12 cellular contexts compared by ENCODE assay signal in the genomic region with DNA sequence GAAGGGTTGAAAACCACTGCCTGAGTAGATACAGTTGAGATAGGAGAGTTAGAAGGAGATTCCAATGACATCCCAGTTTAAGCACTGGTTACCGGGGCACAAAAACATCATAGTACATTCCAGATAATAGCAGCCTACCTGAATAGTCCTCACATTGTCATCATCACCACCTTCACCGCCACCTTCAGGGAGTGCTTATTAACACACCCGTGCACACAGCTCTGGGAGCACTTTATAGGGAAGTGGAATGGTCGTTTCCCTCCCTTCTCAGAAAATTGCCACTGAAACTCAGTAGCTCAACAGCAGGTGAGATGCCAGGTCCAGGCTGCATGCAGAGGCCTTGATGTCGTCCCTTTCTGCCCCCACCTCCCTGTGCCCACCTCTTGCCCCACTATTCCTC. TPM values are rescaled to one million over a fixed set of nuclear protein-coding genes. Genes with fewer than 3 reads are reported as not detected.
DNase-seq lines count a peak whose midpoint lies in the region; ATAC-seq and TF ChIP-seq lines count a peak whose summit lies in the region.
"Had no signal": no experiment of that assay in that cellular context is flagged by ENCODE, and none has a peak within 500 bp of the region (broad histone marks: within the 10 kb centered on the region; RNA-seq: fewer than 3 reads in every experiment).

No MANE protein-coding gene starts in this region.

- no peaks in the 10 kb centered on the region for H3K27me3 Mint-ChIP-seq in activated CD8-positive, alpha-beta T cell treated with anti-CD3 and anti-CD28 coated beads for 36 hours
- H3K27me3 Mint-ChIP-seq in activated CD8-positive, alpha-beta T cell treated with anti-CD3 and anti-CD28 coated beads, Interleukin-2, amount 10 ng/mL, durations not matched to agents 7 days and 5 days (ENCODE audit: low read depth) = no peaks in the 10 kb centered on the region
- no peaks in the 10 kb centered on the region for H3K27me3 Mint-ChIP-seq in stimulated activated memory B cell treated with anti-CD40 and anti-IgM and Interleukin-4, amounts not matched to agents 10 μg/mL and 1 μg/mL and 100 μg/mL, for 72 hours

- intact Hi-C loops in activated CD8-positive, alpha-beta T cell treated with anti-CD3 and anti-CD28 coated beads for 36 hours (cut with micrococcal nuclease) = no loop called here

- no peaks in the 10 kb centered on the region for H3K36me3 Mint-ChIP-seq in activated CD8-positive, alpha-beta T cell treated with anti-CD3 and anti-CD28 coated beads for 36 hours (ENCODE audit: low read depth)
- no peaks in the 10 kb centered on the region for H3K36me3 Mint-ChIP-seq in activated CD8-positive, alpha-beta T cell treated with anti-CD3 and anti-CD28 coated beads, Interleukin-2, amount 10 ng/mL, durations not matched to agents 7 days and 5 days (ENCODE audit: low read depth)
- no peaks in the 10 kb centered on the region for H3K36me3 Mint-ChIP-seq in stimulated activated memory B cell treated with anti-CD40 and anti-IgM and Interleukin-4, amounts not matched to agents 10 μg/mL and 1 μg/mL and 100 μg/mL, for 72 hours

- no peaks in the 10 kb centered on the region for H3K4me1 Mint-ChIP-seq in activated CD8-positive, alpha-beta T cell treated with anti-CD3 and anti-CD28 coated beads for 36 hours (ENCODE audit: low read depth)
- H3K4me1 Mint-ChIP-seq in activated CD8-positive, alpha-beta T cell treated with anti-CD3 and anti-CD28 coated beads, Interleukin-2, amount 10 ng/mL, durations not matched to agents 7 days and 5 days (ENCODE audit: low read depth) = peaks cover 2% of the 10 kb centered on the region
- H3K4me1 Mint-ChIP-seq in stimulated activated memory B cell treated with anti-CD40 and anti-IgM and Interleukin-4, amounts not matched to agents 10 μg/mL and 1 μg/mL and 100 μg/mL, for 72 hours = no peaks in the 10 kb centered on the region

- no peak for ATAC-seq in activated CD8-positive, alpha-beta T cell treated with anti-CD3 and anti-CD28 coated beads for 36 hours
- no peak for ATAC-seq in activated CD8-positive, alpha-beta T cell treated with anti-CD3 and anti-CD28 coated beads, Interleukin-2, amount 10 ng/mL, durations not matched to agents 7 days and 5 days
- peak; percentile 56 for ATAC-seq in HG02973 (IDR thresholded peaks at IDR 0.05; ENCODE audit: unreplicated experiment)
- ATAC-seq in stimulated activated memory B cell treated with anti-CD40 and anti-IgM and Interleukin-4, amounts not matched to agents 10 μg/mL and 1 μg/mL and 100 μg/mL, for 72 hours = peak; percentile 44
- no peak for ATAC-seq in HG03439 (IDR thresholded peaks at IDR 0.05; ENCODE audit: unreplicated experiment)
- ATAC-seq in HG02870 (IDR thresholded peaks at IDR 0.05; ENCODE audit: unreplicated experiment) = no peak

- no peak overlapping the region for H3K27ac Mint-ChIP-seq in activated CD8-positive, alpha-beta T cell treated with anti-CD3 and anti-CD28 coated beads for 36 hours
- no peak overlapping the region for H3K27ac Mint-ChIP-seq in activated CD8-positive, alpha-beta T cell treated with anti-CD3 and anti-CD28 coated beads, Interleukin-2, amount 10 ng/mL, durations not matched to agents 7 days and 5 days
- H3K27ac Mint-ChIP-seq in stimulated activated memory B cell treated with anti-CD40 and anti-IgM and Interleukin-4, amounts not matched to agents 10 μg/mL and 1 μg/mL and 100 μg/mL, for 72 hours = no peak overlapping the region

- H3K9me3 Mint-ChIP-seq in activated CD8-positive, alpha-beta T cell treated with anti-CD3 and anti-CD28 coated beads for 36 hours = no peaks in the 10 kb centered on the region
- H3K9me3 Mint-ChIP-seq in activated CD8-positive, alpha-beta T cell treated with anti-CD3 and anti-CD28 coated beads, Interleukin-2, amount 10 ng/mL, durations not matched to agents 7 days and 5 days (ENCODE audit: insufficient read depth) = no peaks in the 10 kb centered on the region
- H3K9me3 Mint-ChIP-seq in stimulated activated memory B cell treated with anti-CD40 and anti-IgM and Interleukin-4, amounts not matched to agents 10 μg/mL and 1 μg/mL and 100 μg/mL, for 72 hours = no peaks in the 10 kb centered on the region

- no peak for TF ChIP-seq CTCF in activated CD8-positive, alpha-beta T cell treated with anti-CD3 and anti-CD28 coated beads for 36 hours (IDR thresholded peaks at IDR 0.05)

- H3K4me3 Mint-ChIP-seq in activated CD8-positive, alpha-beta T cell treated with anti-CD3 and anti-CD28 coated beads for 36 hours = no peak overlapping the region
- no peak overlapping the region for H3K4me3 Mint-ChIP-seq in activated CD8-positive, alpha-beta T cell treated with anti-CD3 and anti-CD28 coated beads, Interleukin-2, amount 10 ng/mL, durations not matched to agents 7 days and 5 days
- no peak overlapping the region for H3K4me3 Mint-ChIP-seq in stimulated activated memory B cell treated with anti-CD40 and anti-IgM and Interleukin-4, amounts not matched to agents 10 μg/mL and 1 μg/mL and 100 μg/mL, for 72 hours

- DNase-seq in activated CD8-positive, alpha-beta T cell treated with anti-CD3 and anti-CD28 coated beads for 36 hours = peak; percentile 7
- DNase-seq in activated CD8-positive, alpha-beta T cell treated with anti-CD3 and anti-CD28 coated beads, Interleukin-2, amount 10 ng/mL, durations not matched to agents 7 days and 5 days = no peak
- DNase-seq in RPMI8226 (peak; percentile 30), nucleus accumbens (lab: John Stamatoyannopoulos, UW) (no peak)
- DNase-seq: activated gamma-delta T cell, DMS153, Kasumi-1, kidney had no signal

- CTCF ChIA-PET in activated CD8-positive, alpha-beta T cell treated with anti-CD3 and anti-CD28 coated beads for 36 hours (lab: Charles Lee) = no interaction called here
- CTCF ChIA-PET in activated CD8-positive, alpha-beta T cell treated with anti-CD3 and anti-CD28 coated beads, Interleukin-2, amount 10 ng/mL, durations not matched to agents 7 days and 5 days (lab: Charles Lee) = no interaction called here

- POLR2A ChIA-PET in activated CD8-positive, alpha-beta T cell treated with anti-CD3 and anti-CD28 coated beads for 36 hours (lab: Charles Lee) = no interaction called here
- POLR2A ChIA-PET in activated CD8-positive, alpha-beta T cell treated with anti-CD3 and anti-CD28 coated beads, Interleukin-2, amount 10 ng/mL, durations not matched to agents 7 days and 5 days (lab: Charles Lee) = no interaction called here

RNA-seq across cellular contexts. Expression of a gene that starts 8.2 kb away (rescaled TPM):
- not detected for total RNA-seq in activated CD8-positive, alpha-beta T cell treated with anti-CD3 and anti-CD28 coated beads for 36 hours
- total RNA-seq in activated CD8-positive, alpha-beta T cell treated with anti-CD3 and anti-CD28 coated beads, Interleukin-2, amount 10 ng/mL, durations not matched to agents 7 days and 5 days = not detected

Comparison
In these comparisons a context has a peak if more than half of its experiments do, and no peak if none do; other contexts are left out.
1. DNase-seq: peak in activated CD8-positive, alpha-beta T cell treated with anti-CD3 and anti-CD28 coated beads for 36 hours (single experiment) and RPMI8226 (single experiment); none in activated CD8-positive, alpha-beta T cell treated with anti-CD3 and anti-CD28 coated beads, Interleukin-2, amount 10 ng/mL, durations not matched to agents 7 days and 5 days (single experiment) and nucleus accumbens (0 of 56).
2. ATAC-seq: peak in HG02973 (single experiment) and stimulated activated memory B cell treated with anti-CD40 and anti-IgM and Interleukin-4, amounts not matched to agents 10 μg/mL and 1 μg/mL and 100 μg/mL, for 72 hours (single experiment); none in activated CD8-positive, alpha-beta T cell treated with anti-CD3 and anti-CD28 coated beads for 36 hours (single experiment), activated CD8-positive, alpha-beta T cell treated with anti-CD3 and anti-CD28 coated beads, Interleukin-2, amount 10 ng/mL, durations not matched to agents 7 days and 5 days (single experiment), HG03439 (single experiment) and HG02870 (single experiment).